ENCODE assay signal across 11 cellular contexts in the genomic region with DNA sequence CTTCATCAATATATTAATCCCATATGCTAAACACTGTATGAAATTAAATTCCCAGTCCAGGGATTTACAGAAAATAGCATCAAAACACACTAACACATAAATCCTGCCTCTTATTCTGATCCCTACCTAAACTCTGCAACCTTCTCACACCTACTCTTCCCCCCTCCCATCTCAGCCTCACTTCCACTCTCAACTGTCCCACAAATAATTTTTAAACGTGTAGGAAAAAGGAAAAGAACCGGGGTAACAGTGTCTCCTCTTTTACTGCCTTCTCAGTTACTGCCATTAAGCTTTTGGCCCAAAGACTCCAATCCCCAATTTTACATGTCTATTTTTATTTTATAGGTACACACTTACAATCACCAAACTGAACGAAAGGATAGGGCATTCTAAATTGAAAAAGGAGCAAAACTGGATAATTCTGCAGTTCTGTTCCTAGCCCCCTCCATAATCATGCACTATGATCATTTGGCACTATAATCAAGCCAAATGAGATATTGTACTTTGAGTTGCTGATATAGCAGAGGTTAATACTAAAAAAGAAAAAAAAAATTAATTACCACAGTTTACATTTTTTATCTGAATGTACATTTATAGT. TPM values are rescaled to one million over a fixed set of nuclear protein-coding genes. Genes with fewer than 3 reads are reported as not detected.
A peak's percentile ranks its signal among the peaks of the same experiment; 100 is the strongest.
DNase-seq lines count a peak whose midpoint lies in the region; ATAC-seq and TF ChIP-seq lines count a peak whose summit lies in the region.
"Had no signal": no experiment of that assay in that cellular context is flagged by ENCODE, and none has a peak within 500 bp of the region (broad histone marks: within the 10 kb centered on the region; RNA-seq: fewer than 3 reads in every experiment).

No MANE protein-coding gene starts in this region.

- H3K9ac ChIP-seq in IMR-90 (ENCODE audit: low read depth, low read length) = no peak overlapping the region
- H3K9ac ChIP-seq in neural cell (ENCODE audit: low read length) = no peak overlapping the region

- BruUV-seq in IMR-90 (replicated peaks; lab: Mats Ljungman, UMichigan) = no TSS peak

- H2AK5ac ChIP-seq in IMR-90 (ENCODE audit: low read depth, low read length) = no peak overlapping the region

- H3K14ac ChIP-seq in IMR-90 (replicated peaks; ENCODE audit: low read depth, low read length) = no peak overlapping the region

- no peak for TF ChIP-seq RAD21 in IMR-90 (IDR thresholded peaks at IDR 0.05; ENCODE audit: low read length)
- TF ChIP-seq RAD21 in neural cell (conservative IDR thresholded peaks at IDR 0.05) = no peak

- H3K4me2 ChIP-seq in IMR-90 (ENCODE audit: low read depth, low read length) = no peak overlapping the region; the same call in 1 of the 2 replicates
- H3K4me2 ChIP-seq in neural cell (ENCODE audit: low read length) = no peak overlapping the region

- H2BK20ac ChIP-seq in IMR-90 (ENCODE audit: low read depth, low read length) = no peak overlapping the region

- H3K23ac ChIP-seq in IMR-90 (ENCODE audit: low read depth, low read length) = peak overlapping the region; percentile 85

- no peaks in the 10 kb centered on the region for H3K9me2 ChIP-seq in neural cell (ENCODE audit: insufficient read depth, low read length)

- H3K9me1 ChIP-seq in IMR-90 (ENCODE audit: insufficient read depth, low read length) = peaks cover 2% of the 10 kb centered on the region; the same call in 1 of the 2 replicates

- H2BK120ac ChIP-seq in IMR-90 (ENCODE audit: low read depth, low read length) = no peak overlapping the region

- no peak for TF ChIP-seq CTCF in IMR-90 (conservative IDR thresholded peaks at IDR 0.05; ENCODE audit: low read depth, low read length)
- no peak for TF ChIP-seq CTCF in neural cell (IDR thresholded peaks at IDR 0.05; ENCODE audit: poor library complexity, severe bottlenecking)
- TF ChIP-seq CTCF in mucosa of descending colon (IDR thresholded peaks at IDR 0.05) = no peak
- no peak for TF ChIP-seq CTCF in CD14-positive monocyte (IDR thresholded peaks at IDR 0.05)

- no peaks in the 10 kb centered on the region for H3K9me3 Mint-ChIP-seq in CD8-positive, alpha-beta memory T cell
- H3K9me3 Mint-ChIP-seq in dendritic cell treated with granulocyte-macrophage colony-stimulating factor and Interleukin-4, amounts not matched to agents 40 ng/mL and 50 ng/mL, for 4 days = no peaks in the 10 kb centered on the region
- H3K9me3 Mint-ChIP-seq in CD14-positive monocyte = peaks cover 0 to under 1% (median 0%) of the 10 kb centered on the region in 7 donors

- H3K4ac ChIP-seq in IMR-90 (ENCODE audit: low read depth, low read length) = no peak overlapping the region

- intact Hi-C loops in IMR-90 (cut with micrococcal nuclease) = loop anchor here (5.0 kb wide), 3 partner anchors 52 to 98 kb away; partner anchors contain the start of gene CREBL2
- intact Hi-C loops in dendritic cell treated with granulocyte-macrophage colony-stimulating factor and Interleukin-4, amounts not matched to agents 40 ng/mL and 50 ng/mL, for 4 days (cut with micrococcal nuclease) = loop anchor here (2.0 to 5.0 kb wide), 6 partner anchors 37 to 202 kb away; partner anchors contain the start of genes BORCS5, CDKN1B and CREBL2
- intact Hi-C loops in mucosa of descending colon (cut with DNase I, micrococcal nuclease) = loop anchor here in 1 of 2 donors (10.0 kb wide), 1 partner anchor 185 kb away; no protein-coding TSS in a partner anchor
- intact Hi-C loops in CD14-positive monocyte (cut with micrococcal nuclease) = loop anchor here (5.0 to 10.0 kb wide), 6 partner anchors 53 to 177 kb away; partner anchors contain the start of genes CDKN1B (in 1 of the 2) and CREBL2 (in 1 of the 2)

- H3K27ac Mint-ChIP-seq in CD8-positive, alpha-beta memory T cell = peak overlapping the region; percentile 4 to 98 (median 88)
- H3K27ac Mint-ChIP-seq in dendritic cell treated with granulocyte-macrophage colony-stimulating factor and Interleukin-4, amounts not matched to agents 40 ng/mL and 50 ng/mL, for 4 days = peak overlapping the region; percentile 6
- H3K27ac Mint-ChIP-seq in CD14-positive monocyte = no peak overlapping the region

- H3K79me2 ChIP-seq in neural cell (replicated peaks; ENCODE audit: insufficient read depth, low read length) = peaks cover 17% of the 10 kb centered on the region

- no peak overlapping the region for H3K56ac ChIP-seq in IMR-90 (ENCODE audit: extremely low read depth, insufficient read depth, low read length)

- CTCF ChIA-PET in CD8-positive, alpha-beta memory T cell (lab: Charles Lee) = interaction anchor here (1.7 kb wide), 1 partner anchor 183 kb away, joined by 10 read pairs; no protein-coding TSS in a partner anchor
- CTCF ChIA-PET in IMR-90 (lab: Yijun Ruan, JAX) = interaction anchor here (0.6 kb wide), 1 partner anchor 113 kb away, joined by 3 read pairs; no protein-coding TSS in a partner anchor

- H4K91ac ChIP-seq in IMR-90 (ENCODE audit: insufficient read depth, low read depth, low read length) = no peak overlapping the region

- WGBS in IMR-90 (ENCODE audit: extremely low coverage in 2 of 2, insufficient read length in 1 of 2), 2 experiments = no CpG with 5 or more reads among the region's 3 CpGs

- TF ChIP-seq POLR2A in IMR-90 (IDR thresholded peaks at IDR 0.05; ENCODE audit: low read depth, low read length) = no peak

- H3K36me3 Mint-ChIP-seq in CD8-positive, alpha-beta memory T cell = peaks cover 0 to 30% (median 8%) of the 10 kb centered on the region in 3 donors
- H3K36me3 Mint-ChIP-seq in dendritic cell treated with granulocyte-macrophage colony-stimulating factor and Interleukin-4, amounts not matched to agents 40 ng/mL and 50 ng/mL, for 4 days (ENCODE audit: low read depth) = peaks cover 6% of the 10 kb centered on the region
- no peaks in the 10 kb centered on the region for H3K36me3 Mint-ChIP-seq in CD14-positive monocyte

- no peaks in the 10 kb centered on the region for H3F3A ChIP-seq in neural cell (ENCODE audit: insufficient read depth, low read length, poor library complexity, severe bottlenecking)

- H3K27me3 Mint-ChIP-seq in CD8-positive, alpha-beta memory T cell = peaks cover 0 to 4% of the 10 kb centered on the region in 2 donors
- H3K27me3 Mint-ChIP-seq in dendritic cell treated with granulocyte-macrophage colony-stimulating factor and Interleukin-4, amounts not matched to agents 40 ng/mL and 50 ng/mL, for 4 days = no peaks in the 10 kb centered on the region
- H3K27me3 Mint-ChIP-seq in CD14-positive monocyte (ENCODE audit: low read depth in 3 of 3) = peaks cover 2 to 5% (median 2%) of the 10 kb centered on the region in 3 donors

- H4K8ac ChIP-seq in IMR-90 (ENCODE audit: low read depth in 2 of 2, low read length in 2 of 2) = no peak overlapping the region

- H3K27ac ChIP-seq in CD8-positive, alpha-beta memory T cell (ENCODE audit: low read depth, low read length) = no peak overlapping the region
- H3K27ac ChIP-seq in IMR-90 (ENCODE audit: insufficient read depth, low read length) = no peak overlapping the region
- no peak overlapping the region for H3K27ac ChIP-seq in neural cell (ENCODE audit: low read length)

- DNase-seq in CD8-positive, alpha-beta memory T cell = no peak
- DNase-seq in IMR-90 = no peak
- DNase-seq in mucosa of descending colon = no peak
- no peak for DNase-seq in OCI-M1 (lab: John Stamatoyannopoulos, UW)
- no peak for DNase-seq in CD14-positive monocyte (ENCODE audit: low spot score)
- DNase-seq: SHP77 treated with DMSO at 0.1 percent for 48 hours, spleen had no signal

- in situ Hi-C loops in IMR-90 (cut with MboI; ENCODE audit: low sequenced_read_pairs) = loop anchor here (10.0 kb wide), 1 partner anchor 165 kb away; no protein-coding TSS in a partner anchor

- H3K9me3 ChIP-seq in CD8-positive, alpha-beta memory T cell (ENCODE audit: low read length) = no peaks in the 10 kb centered on the region
- H3K9me3 ChIP-seq in IMR-90 (ENCODE audit: control insufficient read depth, insufficient read depth, low read length) (no peaks in the 10 kb centered on the region), neural cell (ENCODE audit: low read length) (no peaks in the 10 kb centered on the region), mucosa of descending colon (no peaks in the 10 kb centered on the region)
- H3K9me3 ChIP-seq: gastroesophageal sphincter, spleen had no signal

- no peak overlapping the region for H2BK5ac ChIP-seq in IMR-90 (ENCODE audit: low read depth, low read length, poor library complexity, severe bottlenecking)

- H2AK9ac ChIP-seq in IMR-90 (replicated peaks; ENCODE audit: low read depth, low read length, poor library complexity) = no peak overlapping the region

- H3K27me3 ChIP-seq in CD8-positive, alpha-beta memory T cell (ENCODE audit: insufficient read depth, low read length, poor library complexity, severe bottlenecking) = no peaks in the 10 kb centered on the region
- H3K27me3 ChIP-seq in IMR-90 (ENCODE audit: control insufficient read depth, insufficient read depth, low read length) (no peaks in the 10 kb centered on the region), neural cell (ENCODE audit: insufficient read depth, low read depth, low read length) (peaks cover 31% of the 10 kb centered on the region)
- H3K27me3 ChIP-seq: gastroesophageal sphincter, spleen had no signal

- peaks cover 11% of the 10 kb centered on the region; the same call in 1 of the 2 replicates for H4K20me1 ChIP-seq in IMR-90 (ENCODE audit: insufficient read depth, low read length)
- no peaks in the 10 kb centered on the region for H4K20me1 ChIP-seq in neural cell (ENCODE audit: insufficient read depth)

- H2AFZ ChIP-seq in IMR-90 (replicated peaks; ENCODE audit: low read length, poor library complexity) (no peak overlapping the region), neural cell (ENCODE audit: low read depth, low read length) (no peak overlapping the region)

- no peak overlapping the region for H2BK15ac ChIP-seq in IMR-90 (ENCODE audit: low read depth, low read length)

- H3K4me1 Mint-ChIP-seq in CD8-positive, alpha-beta memory T cell = peaks cover 39 to 61% (median 59%) of the 10 kb centered on the region in 3 donors
- peaks cover 29% of the 10 kb centered on the region for H3K4me1 Mint-ChIP-seq in dendritic cell treated with granulocyte-macrophage colony-stimulating factor and Interleukin-4, amounts not matched to agents 40 ng/mL and 50 ng/mL, for 4 days (ENCODE audit: low read depth)
- peaks cover 14% of the 10 kb centered on the region for H3K4me1 Mint-ChIP-seq in CD14-positive monocyte

- no peak for ATAC-seq in IMR-90 (ENCODE audit: low read depth)
- ATAC-seq in GM18868 (IDR thresholded peaks at IDR 0.05; ENCODE audit: unreplicated experiment) = no peak
- ATAC-seq in mucosa of descending colon = no peak
- ATAC-seq: gastroesophageal sphincter had no signal

- no peak overlapping the region for H3K4me3 ChIP-seq in CD8-positive, alpha-beta memory T cell (ENCODE audit: low read length)
- H3K4me3 ChIP-seq in IMR-90 (ENCODE audit: insufficient read depth, low read depth, low read length) (no peak overlapping the region), neural cell (ENCODE audit: low read length) (peak overlapping the region; percentile 78), mucosa of descending colon (no peak overlapping the region)

- peaks cover 13 to 35% of the 10 kb centered on the region in 2 experiments for H3K79me1 ChIP-seq in IMR-90 (ENCODE audit: low read depth in 1 of 2, low read length in 2 of 2)

- no peak overlapping the region for H3K18ac ChIP-seq in IMR-90 (ENCODE audit: low read depth, low read length)

- H3K4me1 ChIP-seq in CD8-positive, alpha-beta memory T cell (ENCODE audit: insufficient read depth, low read length) = peaks cover 27% of the 10 kb centered on the region
- H3K4me1 ChIP-seq in IMR-90 (ENCODE audit: control insufficient read depth, insufficient read depth, low read length) (peaks cover 2% of the 10 kb centered on the region; the same call in 1 of the 2 replicates), mucosa of descending colon (ENCODE audit: low read depth) (peaks cover 22% of the 10 kb centered on the region)

- no peaks in the 10 kb centered on the region for H3K36me3 ChIP-seq in CD8-positive, alpha-beta memory T cell (ENCODE audit: insufficient read depth, low read length)
- H3K36me3 ChIP-seq in IMR-90 (ENCODE audit: control insufficient read depth, insufficient read depth, low read length) (0 out of 2 replicates have a peak, but pooled peaks cover 2% of the 10 kb centered on the region), neural cell (ENCODE audit: insufficient read depth, low read length) (no peaks in the 10 kb centered on the region), mucosa of descending colon (ENCODE audit: low read depth) (no peaks in the 10 kb centered on the region)
- H3K36me3 ChIP-seq: gastroesophageal sphincter, spleen had no signal

- dilution Hi-C loops in IMR-90 (cut with HindIII; ENCODE audit: low sequenced_read_pairs, unreplicated experiment) = no loop called here

- H4K5ac ChIP-seq in IMR-90 (ENCODE audit: low read depth, low read length) = no peak overlapping the region

- POLR2A ChIA-PET in CD8-positive, alpha-beta memory T cell (lab: Charles Lee) = no interaction called here
- POLR2A ChIA-PET in IMR-90 (lab: Charles Lee; ENCODE audit: unreplicated experiment) = no interaction called here

- peak overlapping the region; percentile 76 to 95 (median 86) for H3K4me3 Mint-ChIP-seq in CD8-positive, alpha-beta memory T cell
- H3K4me3 Mint-ChIP-seq in dendritic cell treated with granulocyte-macrophage colony-stimulating factor and Interleukin-4, amounts not matched to agents 40 ng/mL and 50 ng/mL, for 4 days = no peak overlapping the region
- H3K4me3 Mint-ChIP-seq in CD14-positive monocyte = no peak overlapping the region

- no peak for TF ChIP-seq EP300 in neural cell (conservative IDR thresholded peaks at IDR 0.05; ENCODE audit: poor library complexity, severe bottlenecking)

RNA-seq across cellular contexts. Expression of gene DUSP16, which starts 2.9 kb away (rescaled TPM):
- total RNA-seq in CD8-positive, alpha-beta memory T cell = 10 to 100 TPM; 37.5 to 41.2 TPM
- polyA plus RNA-seq in CD8-positive, alpha-beta memory T cell = 10.3 TPM
- total RNA-seq in IMR-90 (2012; rRNA removed) (10.0 and 10.6 TPM in 2 replicates), mucosa of descending colon (10 to 100 TPM; 42.3 to 61.8 (median 42.9) TPM)
- polyA plus RNA-seq in IMR-90 (2012; rRNA removed) (4.2 and 4.7 TPM in 2 replicates), neural cell (39.5 and 42.5 TPM in 2 replicates), CD14-positive monocyte (under 1 TPM; 0.04 to 0.46 TPM)
- polyA plus RNA-seq in IMR-90 (2012; cell fraction: cytosol; rRNA removed) = 2.3 and 2.7 TPM in 2 replicates
- polyA plus RNA-seq in IMR-90 (2012; cell fraction: nucleus; rRNA removed; ENCODE audit: low replicate concordance) = 2.7 and 4.1 TPM in 2 replicates
- 83.1 and 88.1 TPM in 2 replicates for polyA minus RNA-seq in neural cell

RNA-seq across cellular contexts. Expression of gene CREBL2, which starts 51.9 kb away (rescaled TPM):
- total RNA-seq in CD8-positive, alpha-beta memory T cell = 10 to 100 TPM; 21.2 to 23.2 TPM
- polyA plus RNA-seq in CD8-positive, alpha-beta memory T cell = 50.2 TPM
- total RNA-seq in IMR-90 (2012; rRNA removed) (19.0 and 32.5 TPM in 2 replicates), mucosa of descending colon (10 to 100 TPM; 23.3 to 35.9 (median 25.4) TPM)
- polyA plus RNA-seq in IMR-90 (2012; rRNA removed) (10.4 and 11.5 TPM in 2 replicates), neural cell (27.5 and 29.9 TPM in 2 replicates), CD14-positive monocyte (10 to 100 TPM; 38.2 to 45.9 TPM)
- 3.6 and 3.7 TPM in 2 replicates for polyA plus RNA-seq in IMR-90 (2012; cell fraction: cytosol; rRNA removed)
- 1.3 and 5.0 TPM in 2 replicates for polyA plus RNA-seq in IMR-90 (2012; cell fraction: nucleus; rRNA removed; ENCODE audit: low replicate concordance)
- 40.2 and 44.1 TPM in 2 replicates for polyA minus RNA-seq in neural cell

Comparison
In these comparisons a context has a peak if more than half of its experiments do, and no peak if none do; other contexts are left out.
1. H3K27ac Mint-ChIP-seq: peak in CD8-positive, alpha-beta memory T cell (8 of 8) and dendritic cell treated with granulocyte-macrophage colony-stimulating factor and Interleukin-4, amounts not matched to agents 40 ng/mL and 50 ng/mL, for 4 days (single experiment); none in CD14-positive monocyte (0 of 7).
2. H3K4me3 Mint-ChIP-seq: peak in CD8-positive, alpha-beta memory T cell (7 of 7); none in dendritic cell treated with granulocyte-macrophage colony-stimulating factor and Interleukin-4, amounts not matched to agents 40 ng/mL and 50 ng/mL, for 4 days (single experiment) and CD14-positive monocyte (0 of 2).